Comparison of ENCODE assay signal across 8 cellular contexts in the genomic region with DNA sequence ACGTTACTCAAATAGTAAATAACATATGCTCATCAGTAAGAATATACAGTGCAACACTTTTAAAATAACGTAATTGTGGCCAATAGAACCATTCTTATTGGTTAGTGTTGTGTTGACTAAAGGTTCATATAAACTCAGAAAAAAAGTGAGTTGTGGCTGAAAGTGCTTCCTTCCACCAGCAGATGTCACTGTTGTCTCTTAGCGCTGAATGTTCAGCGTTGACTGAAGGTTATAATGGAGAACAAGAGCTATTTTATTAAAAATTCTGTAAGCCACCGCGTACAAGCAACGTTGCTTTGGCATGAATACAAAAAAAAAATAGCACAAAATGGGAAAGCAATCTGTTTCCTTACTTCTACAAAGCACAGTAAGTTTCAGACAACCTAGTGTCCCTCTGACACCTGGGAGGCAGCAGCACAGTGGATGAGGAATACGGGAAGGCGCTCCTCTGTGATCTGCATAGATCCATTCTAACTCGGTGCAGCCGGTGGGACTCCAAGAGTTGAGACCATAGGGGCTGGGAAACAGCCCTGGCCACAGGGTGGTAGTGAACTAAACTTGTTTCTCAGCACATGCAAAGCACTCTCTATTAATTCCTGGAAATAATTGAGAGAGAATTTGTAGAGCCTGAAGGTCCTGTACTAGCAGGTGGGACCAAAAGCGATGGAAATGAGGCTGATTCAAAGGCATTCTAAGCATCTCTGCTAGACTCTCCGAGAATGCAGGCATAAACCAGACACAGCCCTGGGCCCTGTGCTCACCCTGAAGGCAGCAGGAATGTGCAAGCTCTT.
DNase-seq lines count a peak whose midpoint lies in the region; ATAC-seq and TF ChIP-seq lines count a peak whose summit lies in the region.

No MANE protein-coding gene starts in this region.

- H3K27me3 ChIP-seq in iPS-15b (ENCODE audit: control insufficient read depth, insufficient read depth, low read length) = peaks cover 8% of the 10 kb centered on the region

- in situ Hi-C loops in astrocyte of the spinal cord (cut with HindIII; ENCODE audit: low sequenced_read_pairs) = no loop called here

- no peaks in the 10 kb centered on the region for H3K9me3 ChIP-seq in iPS-15b (ENCODE audit: control insufficient read depth, insufficient read depth, low read length)

- H3K9ac ChIP-seq in iPS-15b (ENCODE audit: low read depth, low read length) = no peak overlapping the region

- H3K4me3 ChIP-seq in astrocyte of the spinal cord (ENCODE audit: low read depth, low read length) (no peak overlapping the region), iPS-15b (ENCODE audit: low read depth, low read length) (peak overlapping the region; percentile 26)

- peak; percentile 87 for ATAC-seq in GM19351 (IDR thresholded peaks at IDR 0.05; ENCODE audit: unreplicated experiment)
- peak; percentile 94 for ATAC-seq in HG03432 (IDR thresholded peaks at IDR 0.05; ENCODE audit: unreplicated experiment)
- no peak for ATAC-seq in HG03039 (IDR thresholded peaks at IDR 0.05; ENCODE audit: unreplicated experiment)

- H3K36me3 ChIP-seq in iPS-15b (ENCODE audit: control insufficient read depth, insufficient read depth, low read length) = no peaks in the 10 kb centered on the region

- H3K4me1 ChIP-seq in iPS-15b (ENCODE audit: control insufficient read depth, insufficient read depth, low read length) = no peaks in the 10 kb centered on the region

- TF ChIP-seq CTCF in astrocyte of the spinal cord (IDR thresholded peaks at IDR 0.05; ENCODE audit: low read depth, low read length) = peak; percentile 89

- DNase-seq in EL = peak; percentile 53
- DNase-seq in NCI-H82 (lab: John Stamatoyannopoulos, UW) = peak; percentile 77
- DNase-seq in astrocyte of the spinal cord (ENCODE audit: low read depth, low spot score) = peak; percentile 69
- DNase-seq in smooth muscle cell of the brain vasculature (ENCODE audit: low read depth, low spot score) = peak; percentile 32
